ENCODE assay signal across 12 cellular contexts in genomic region chr22:19568337-19569311, GRCh38. TPM values are rescaled to one million over a fixed set of nuclear protein-coding genes. Genes with fewer than 3 reads are reported as not detected.
A peak's percentile ranks its signal among the peaks of the same experiment; 100 is the strongest.
DNase-seq lines count a peak whose midpoint lies in the region; ATAC-seq and TF ChIP-seq lines count a peak whose summit lies in the region.
"Had no signal": no experiment of that assay in that cellular context is flagged by ENCODE, and none has a peak within 500 bp of the region (broad histone marks: within the 10 kb centered on the region; RNA-seq: fewer than 3 reads in every experiment).

No MANE protein-coding gene starts in this region.

- intact Hi-C loops in psoas muscle (cut with DNase I) = no loop called here

- ATAC-seq in psoas muscle = peak; percentile 76 to 83 (median 78)
- no peak for ATAC-seq in GM18873 (IDR thresholded peaks at IDR 0.05; ENCODE audit: low FRiP score, unreplicated experiment)
- ATAC-seq: HepG2 had no signal

- H3K9me3 ChIP-seq in psoas muscle = no peaks in the 10 kb centered on the region
- H3K9me3 ChIP-seq in endodermal cell (ENCODE audit: control insufficient read depth, low read length) = no peaks in the 10 kb centered on the region

- H3K9ac ChIP-seq in endodermal cell (ENCODE audit: extremely low read depth, low read length, poor library complexity, severe bottlenecking) = no peak overlapping the region

- H3K4me1 ChIP-seq in psoas muscle (no peaks in the 10 kb centered on the region), endodermal cell (ENCODE audit: control insufficient read depth, insufficient read depth, low read length) (no peaks in the 10 kb centered on the region)

- H3K27me3 ChIP-seq in psoas muscle (ENCODE audit: insufficient read depth in 3 of 3, low read length in 2 of 3) (no peaks in the 10 kb centered on the region), endodermal cell (ENCODE audit: control insufficient read depth, insufficient read depth, low read length, poor library complexity, severe bottlenecking) (no peaks in the 10 kb centered on the region)

- no peaks in the 10 kb centered on the region for H3K4me1 Mint-ChIP-seq in endodermal cell

- no peak overlapping the region for H3K4me3 Mint-ChIP-seq in endodermal cell

- H3K9me3 Mint-ChIP-seq in endodermal cell = peaks cover 2% of the 10 kb centered on the region

- no peaks in the 10 kb centered on the region for H3K36me3 Mint-ChIP-seq in endodermal cell (ENCODE audit: low read depth)

- H3K27ac ChIP-seq in psoas muscle = peak overlapping the region; percentile 41
- no peak overlapping the region for H3K27ac ChIP-seq in endodermal cell (ENCODE audit: low read depth, low read length)

- H3K4me3 ChIP-seq in epithelial cell of esophagus (ENCODE audit: low read length) (no peak overlapping the region), psoas muscle (no peak overlapping the region), endodermal cell (ENCODE audit: low read length) (no peak overlapping the region)

- H3K27me3 Mint-ChIP-seq in endodermal cell (ENCODE audit: insufficient read depth) = peaks cover 5% of the 10 kb centered on the region

- TF ChIP-seq CTCF in epithelial cell of esophagus (IDR thresholded peaks at IDR 0.05; ENCODE audit: insufficient read depth, low read depth, low read length, missing control alignments) (no peak), psoas muscle (IDR thresholded peaks at IDR 0.05) (no peak), endodermal cell (conservative IDR thresholded peaks at IDR 0.05) (no peak)

- DNase-seq in EL (peak; percentile 94), NCI-H226 (peak; percentile 78), epithelial cell of esophagus (ENCODE audit: low read depth) (peak; percentile 85), psoas muscle (no peak), COLO668 (lab: John Stamatoyannopoulos, UW; ENCODE audit: unreplicated experiment) (no peak), endodermal cell (no peak)
- DNase-seq: effector CD4-positive, alpha-beta T cell; mesendoderm; NCI-H748 treated with DMSO at 0.1 percent for 48 hours; stimulated activated naive CD4-positive, alpha-beta T cell had no signal

- no peaks in the 10 kb centered on the region for H3K36me3 ChIP-seq in psoas muscle (ENCODE audit: insufficient read depth in 1 of 2, low read depth in 1 of 2)
- H3K36me3 ChIP-seq in endodermal cell (ENCODE audit: control insufficient read depth, insufficient read depth, low read length) = no peaks in the 10 kb centered on the region

- no peak overlapping the region for H3K27ac Mint-ChIP-seq in endodermal cell

- 51 to 57% (median 56%) methylated on average over 9 of the region's 9 CpGs for WGBS in psoas muscle, 3 donors
- 88 to 89% methylated on average over 5 to 9 of the region's 9 CpGs for WGBS in endodermal cell (ENCODE audit: insufficient coverage in 1 of 2, insufficient read length in 1 of 2), 2 experiments

RNA-seq across cellular contexts. Expression of gene CLDN5, which starts 44.4 kb away (rescaled TPM):
- total RNA-seq in psoas muscle (10 to 100 TPM; 23.0 to 57.2 (median 35.5) TPM), endodermal cell (under 1 TPM; 0.20 to 0.66 TPM)
- polyA plus RNA-seq in psoas muscle = 100 to 1,000 TPM in 2 of 3 donors, 10 to 100 TPM in 1; 25.4 to 138 (median 103) TPM
- 21.6 TPM for polyA plus RNA-seq in endodermal cell (2013, experiment 1 of 2)
- 20.6 TPM for polyA plus RNA-seq in endodermal cell (2013, experiment 2 of 2)
- total RNA-seq: HepG2 had no signal
- polyA plus RNA-seq: HepG2 had no signal

Comparison
In these comparisons a context has a peak if more than half of its experiments do, and no peak if none do; other contexts are left out.
1. DNase-seq: peak in EL (single experiment), NCI-H226 (single experiment) and epithelial cell of esophagus (single experiment); none in psoas muscle (0 of 2), COLO668 (single experiment) and endodermal cell (single experiment).
2. RNA of gene CLDN5, which starts 44.4 kb away (total RNA-seq): 23.0 to 57.2 TPM in psoas muscle; 0.20 to 0.66 TPM in endodermal cell; every median in the first group is over 10 times any median in the second.